ENCODE assay signal across 8 cellular contexts in genomic region chr2:32357545-32358482, GRCh38. TPM values are rescaled to one million over a fixed set of nuclear protein-coding genes. Genes with fewer than 3 reads are reported as not detected.
DNase-seq lines count a peak whose midpoint lies in the region; ATAC-seq, FAIRE-seq and TF ChIP-seq lines count a peak whose summit lies in the region.

No MANE protein-coding gene starts in this region.

- H3K27me3 ChIP-seq in cardiac muscle cell (no peaks in the 10 kb centered on the region), prostate gland (replicated peaks; ENCODE audit: insufficient read depth) (no peaks in the 10 kb centered on the region)

- H3K36me3 Mint-ChIP-seq in activated naive CD4-positive, alpha-beta T cell treated with anti-CD3 and anti-CD28 coated beads, Interleukin-2, amount 50 U/mL, for 72 hours, result peaks cover 18 to 24% of the 10 kb centered on the region in 2 donors

- TF ChIP-seq CTCF in GM13976 (IDR thresholded peaks at IDR 0.05; ENCODE audit: borderline replicate concordance, control extremely low read depth, extremely low read depth, insufficient read depth, missing control alignments) (no peak), cardiac muscle cell (IDR thresholded peaks at IDR 0.05; ENCODE audit: low read depth, low read length) (no peak), prostate gland (IDR thresholded peaks at IDR 0.05) (no peak)

- no peak for FAIRE-seq in RCC 7860 (lab: Jason Lieb, UNC)

- H3K4me3 ChIP-seq in cardiac muscle cell, result peak overlapping the region; percentile 91
- H3K4me3 ChIP-seq in prostate gland, result peak overlapping the region; percentile 68 to 97

- in situ Hi-C loops in GM13976 (cut with MboI; ENCODE audit: low sequenced_read_pairs, unreplicated experiment), result no loop called here

- H3K36me3 ChIP-seq in cardiac muscle cell (no peaks in the 10 kb centered on the region), prostate gland (no peaks in the 10 kb centered on the region)

- no peak for TF ChIP-seq POLR2A in prostate gland (IDR thresholded peaks at IDR 0.05)

- peak; percentile 7 for ATAC-seq in HG02571 (IDR thresholded peaks at IDR 0.05; ENCODE audit: unreplicated experiment)
- ATAC-seq in activated naive CD4-positive, alpha-beta T cell treated with anti-CD3 and anti-CD28 coated beads, Interleukin-2, amount 50 U/mL, for 72 hours, result peak in 1 of 2 donors; percentile 12

- peak; percentile 60 for DNase-seq in GM13976 (ENCODE audit: low spot score)
- DNase-seq in OCI-M1 (lab: John Stamatoyannopoulos, UW), result peak; percentile 67
- peak; percentile 45 to 69 for DNase-seq in activated naive CD4-positive, alpha-beta T cell treated with anti-CD3 and anti-CD28 coated beads, Interleukin-2, amount 50 U/mL, for 72 hours (ENCODE audit: low spot score in 2 of 2)
- peak; percentile 53 to 62 for DNase-seq in cardiac muscle cell (ENCODE audit: low read depth in 1 of 2, low spot score in 1 of 2)
- peak; percentile 13 for DNase-seq in prostate gland (ENCODE audit: low spot score)
- no peak for DNase-seq in SIG-M5 treated with dmso at 0.1 percent for 504 hours (lab: John Stamatoyannopoulos, UW; ENCODE audit: unreplicated experiment)
- no peak for DNase-seq in RCC 7860 (ENCODE audit: low spot score)

- no peaks in the 10 kb centered on the region for H3K9me3 ChIP-seq in cardiac muscle cell (ENCODE audit: low read depth)
- no peaks in the 10 kb centered on the region for H3K9me3 ChIP-seq in prostate gland

- H3K4me1 ChIP-seq in cardiac muscle cell (ENCODE audit: low read depth), result peaks cover 9% of the 10 kb centered on the region
- peaks cover 14% of the 10 kb centered on the region for H3K4me1 ChIP-seq in prostate gland (replicated peaks)

- H3K27ac ChIP-seq in cardiac muscle cell, result peak overlapping the region; percentile 94
- peak overlapping the region; percentile 93 to 96 for H3K27ac ChIP-seq in prostate gland

- under 1% methylated on average over 45 of the region's 56 CpGs for WGBS in prostate gland

- peak overlapping the region; percentile 86 to 94 for H3K27ac Mint-ChIP-seq in activated naive CD4-positive, alpha-beta T cell treated with anti-CD3 and anti-CD28 coated beads, Interleukin-2, amount 50 U/mL, for 72 hours

- intact Hi-C loops in prostate gland (cut with DNase I), result no loop called here

- H3K9me3 Mint-ChIP-seq in activated naive CD4-positive, alpha-beta T cell treated with anti-CD3 and anti-CD28 coated beads, Interleukin-2, amount 50 U/mL, for 72 hours, result peaks cover 0 to 5% of the 10 kb centered on the region in 2 donors

RNA-seq across cellular contexts. Expression of gene BIRC6, which starts 1.0 kb away (rescaled TPM):
- 100 to 1,000 TPM in 1 of 2 donors, 10 to 100 TPM in 1; 95.9 to 108 TPM for total RNA-seq in activated naive CD4-positive, alpha-beta T cell treated with anti-CD3 and anti-CD28 coated beads, Interleukin-2, amount 50 U/mL, for 72 hours
- 68.3 and 89.9 TPM in 2 replicates for total RNA-seq in cardiac muscle cell
- polyA plus RNA-seq in cardiac muscle cell, result 22.9 and 25.0 TPM in 2 replicates
- 100 to 1,000 TPM in 1 of 2 donors, 10 to 100 TPM in 1; 89.6 to 113 TPM for total RNA-seq in prostate gland

Comparison
In these comparisons a context has a peak if more than half of its experiments do, and no peak if none do; other contexts are left out.
1. DNase-seq: peak in GM13976 (single experiment), OCI-M1 (single experiment), activated naive CD4-positive, alpha-beta T cell treated with anti-CD3 and anti-CD28 coated beads, Interleukin-2, amount 50 U/mL, for 72 hours (2 of 2), cardiac muscle cell (2 of 2) and prostate gland (single experiment); none in SIG-M5 treated with dmso at 0.1 percent for 504 hours (single experiment) and RCC 7860 (single experiment).